8 cellular contexts compared by ENCODE assay signal in the genomic region with DNA sequence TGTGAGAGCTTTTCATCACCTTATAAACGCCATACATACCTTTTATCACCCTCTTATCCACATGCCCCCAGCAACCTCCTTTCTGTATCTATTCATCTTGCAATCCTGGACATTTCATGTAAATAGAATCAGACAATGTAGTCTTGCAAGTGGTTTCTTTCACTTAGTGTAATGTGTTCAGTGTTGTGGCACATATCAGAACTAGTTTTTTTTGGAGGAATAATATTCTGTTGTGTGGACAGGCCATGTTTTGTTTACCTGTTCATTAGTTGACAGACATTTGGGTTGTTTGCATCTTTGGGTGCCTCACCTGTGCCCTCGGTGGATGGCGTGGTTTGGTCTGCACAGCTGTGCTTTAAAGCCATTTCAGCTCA. TPM values are rescaled to one million over a fixed set of nuclear protein-coding genes. Genes with fewer than 3 reads are reported as not detected.
A peak's percentile ranks its signal among the peaks of the same experiment; 100 is the strongest.
DNase-seq lines count a peak whose midpoint lies in the region; ATAC-seq and TF ChIP-seq lines count a peak whose summit lies in the region.

No MANE protein-coding gene starts in this region.

- H3K4me1 ChIP-seq in BLaER1 (peaks cover 54% of the 10 kb centered on the region), NT2/D1 (ENCODE audit: insufficient read depth, insufficient read length) (peaks cover 29% of the 10 kb centered on the region), ectodermal cell (ENCODE audit: control insufficient read depth, insufficient read depth, low read length) (peaks cover 27% of the 10 kb centered on the region)

- H3K9ac ChIP-seq in BLaER1 = peak overlapping the region; percentile 92
- H3K9ac ChIP-seq in NT2/D1 (ENCODE audit: insufficient read length, low read depth) = peak overlapping the region; percentile 57

- H3K36me3 ChIP-seq in BLaER1 (peaks cover 48% of the 10 kb centered on the region), NT2/D1 (ENCODE audit: insufficient read depth, insufficient read length, low read length) (peaks cover 45% of the 10 kb centered on the region), ectodermal cell (ENCODE audit: control insufficient read depth, insufficient read depth, low read length) (peaks cover 8% of the 10 kb centered on the region)

- TF ChIP-seq CTCF in nephron progenitor cell (IDR thresholded peaks at IDR 0.05) (no peak), GM20000 (IDR thresholded peaks at IDR 0.05; ENCODE audit: extremely low read depth, missing control alignments) (no peak)

- no peak overlapping the region for H3K27ac Mint-ChIP-seq in nephron progenitor cell

- H3K36me3 Mint-ChIP-seq in nephron progenitor cell (ENCODE audit: low read depth) = peaks cover 28% of the 10 kb centered on the region

- peaks cover 16% of the 10 kb centered on the region for H3K27me3 ChIP-seq in BLaER1
- H3K27me3 ChIP-seq in NT2/D1 (ENCODE audit: insufficient read depth, insufficient read length) = no peaks in the 10 kb centered on the region
- H3K27me3 ChIP-seq in ectodermal cell (ENCODE audit: control insufficient read depth, insufficient read depth, low read length, poor library complexity, severe bottlenecking) = peaks cover 24% of the 10 kb centered on the region

- 73 to 93% methylated on average over 3 of the region's 3 CpGs for WGBS in ectodermal cell, 2 experiments

- H3K4me2 ChIP-seq in BLaER1 = peak overlapping the region; percentile 98

- no peaks in the 10 kb centered on the region for H3K9me3 ChIP-seq in BLaER1
- no peaks in the 10 kb centered on the region for H3K9me3 ChIP-seq in NT2/D1 (ENCODE audit: insufficient read depth, low read length)
- no peaks in the 10 kb centered on the region for H3K9me3 ChIP-seq in ectodermal cell (ENCODE audit: control insufficient read depth, low read length)

- peak overlapping the region; percentile 89 for H3K4me3 Mint-ChIP-seq in nephron progenitor cell

- peak overlapping the region; percentile 81 for H3K4me3 ChIP-seq in BLaER1
- H3K4me3 ChIP-seq in NT2/D1 (ENCODE audit: insufficient read length, low read depth) = peak overlapping the region; percentile 82
- H3K4me3 ChIP-seq in ectodermal cell (ENCODE audit: insufficient read depth, low read depth, low read length) = peak overlapping the region; percentile 87

- H3K4me1 Mint-ChIP-seq in nephron progenitor cell = peaks cover 39% of the 10 kb centered on the region

- DNase-seq in NT2/D1 (ENCODE audit: low read depth, low spot score) (no peak), nephron progenitor cell (no peak), NCI-H146 treated with DMSO at 0.1 percent for 48 hours (lab: John Stamatoyannopoulos, UW; ENCODE audit: unreplicated experiment) (no peak), NCI-H1048 (lab: John Stamatoyannopoulos, UW) (no peak), GM20000 (ENCODE audit: low spot score) (no peak)

- H4K20me1 ChIP-seq in BLaER1 = peaks cover 58% of the 10 kb centered on the region

- no peak for ATAC-seq in GM19397 (IDR thresholded peaks at IDR 0.05; ENCODE audit: unreplicated experiment)

- H3K9me3 Mint-ChIP-seq in nephron progenitor cell = no peaks in the 10 kb centered on the region

- H3K27ac ChIP-seq in BLaER1 = 0 out of 2 replicates have a peak overlapping the region, but pooled peaks have one; percentile 22
- no peak overlapping the region for H3K27ac ChIP-seq in ectodermal cell (ENCODE audit: insufficient read depth, low read depth, low read length, poor library complexity, severe bottlenecking)

- peaks cover 9% of the 10 kb centered on the region for H3K27me3 Mint-ChIP-seq in nephron progenitor cell (ENCODE audit: low read depth, poor library complexity)

RNA-seq across cellular contexts. Expression of a gene that starts 1.3 kb away (rescaled TPM):
- 65.0 TPM for polyA plus RNA-seq in ectodermal cell (2013, experiment 1 of 4)
- 70.2 TPM for polyA plus RNA-seq in ectodermal cell (2013, experiment 2 of 4)
- 49.5 TPM for polyA plus RNA-seq in ectodermal cell (2013, experiment 3 of 4)
- 55.6 TPM for polyA plus RNA-seq in ectodermal cell (2013, experiment 4 of 4)

RNA-seq across cellular contexts. Expression of a gene that starts 15.4 kb away (rescaled TPM):
- 90.1 TPM for polyA plus RNA-seq in ectodermal cell (2013, experiment 1 of 4)
- 83.7 TPM for polyA plus RNA-seq in ectodermal cell (2013, experiment 2 of 4)
- polyA plus RNA-seq in ectodermal cell (2013, experiment 3 of 4) = 82.6 TPM
- 82.3 TPM for polyA plus RNA-seq in ectodermal cell (2013, experiment 4 of 4)

RNA-seq across cellular contexts. Expression of a gene that starts 28.3 kb away (rescaled TPM):
- not detected for polyA plus RNA-seq in ectodermal cell (2013, experiment 1 of 4)
- 0.80 TPM for polyA plus RNA-seq in ectodermal cell (2013, experiment 2 of 4)
- 2.0 TPM for polyA plus RNA-seq in ectodermal cell (2013, experiment 3 of 4)
- polyA plus RNA-seq in ectodermal cell (2013, experiment 4 of 4) = 2.8 TPM

RNA-seq across cellular contexts. Expression of a gene that starts 36.6 kb away (rescaled TPM):
- 54.9 TPM for polyA plus RNA-seq in ectodermal cell (2013, experiment 1 of 4)
- polyA plus RNA-seq in ectodermal cell (2013, experiment 2 of 4) = 58.7 TPM
- 46.3 TPM for polyA plus RNA-seq in ectodermal cell (2013, experiment 3 of 4)
- polyA plus RNA-seq in ectodermal cell (2013, experiment 4 of 4) = 53.3 TPM
